In genomic region chr10:130800281-130800680, GRCh38 we compare ENCODE assay signal across 8 cellular contexts.
"Had no signal": no experiment of that assay in that cellular context is flagged by ENCODE, and none has a peak within 500 bp of the region (broad histone marks: within the 10 kb centered on the region; RNA-seq: fewer than 3 reads in every experiment).

No MANE protein-coding gene starts in this region.

- H3K4me2 ChIP-seq: GM23338 had no signal

- FAIRE-seq: H1, H54, HTR-8/SVneo, K562 had no signal

- H3K27ac Mint-ChIP-seq: GM23338 had no signal

- H3K4me3 ChIP-seq: GM23338, K562 had no signal

- DNase-seq: HCEC 1CT, IMR-90, KG1 had no signal

- H3K4me1 Mint-ChIP-seq: GM23338 had no signal

- ATAC-seq: GM23338, K562 had no signal

- H3K4me3 Mint-ChIP-seq: GM23338 had no signal
